In genomic region chr16:79372504-79373184, GRCh38 we compare ENCODE assay signal across 10 cellular contexts.
DNase-seq lines count a peak whose midpoint lies in the region; ATAC-seq and TF ChIP-seq lines count a peak whose summit lies in the region.
"Had no signal": no experiment of that assay in that cellular context is flagged by ENCODE, and none has a peak within 500 bp of the region (broad histone marks: within the 10 kb centered on the region; RNA-seq: fewer than 3 reads in every experiment).

No MANE protein-coding gene starts in this region.

- no peaks in the 10 kb centered on the region for H3K4me1 ChIP-seq in foreskin keratinocyte

- peaks cover 7% of the 10 kb centered on the region for H3K36me3 Mint-ChIP-seq in activated CD4-positive, alpha-beta T cell treated with anti-CD3 and anti-CD28 coated beads, Interleukin-2, amount 10 ng/mL, durations not matched to agents 7 days and 5 days (ENCODE audit: low read depth)

- peaks cover 16% of the 10 kb centered on the region for H3K4me1 Mint-ChIP-seq in activated CD4-positive, alpha-beta T cell treated with anti-CD3 and anti-CD28 coated beads, Interleukin-2, amount 10 ng/mL, durations not matched to agents 7 days and 5 days

- no peak for TF ChIP-seq CTCF in foreskin keratinocyte (conservative IDR thresholded peaks at IDR 0.05)

- peaks cover 3% of the 10 kb centered on the region for H3K27me3 Mint-ChIP-seq in activated CD4-positive, alpha-beta T cell treated with anti-CD3 and anti-CD28 coated beads, Interleukin-2, amount 10 ng/mL, durations not matched to agents 7 days and 5 days

- DNase-seq in activated CD4-positive, alpha-beta T cell treated with anti-CD3 and anti-CD28 coated beads for 4 hours, result peak; percentile 17 to 30
- no peak for DNase-seq in activated CD4-positive, alpha-beta T cell treated with anti-CD3 and anti-CD28 coated beads, Interleukin-2, amount 10 ng/mL, durations not matched to agents 7 days and 5 days
- peak; percentile 16 for DNase-seq in T1000 (lab: John Stamatoyannopoulos, UW)
- DNase-seq in foreskin keratinocyte, result no peak
- DNase-seq in stimulated activated CD8-positive, alpha-beta memory T cell treated with anti-CD3 and anti-CD28 coated beads, Interleukin-12 subunit alpha, Interleukin-12 subunit beta, amount 100 ng/mL, for 4 hours (ENCODE audit: low read depth), result peak; percentile 19
- DNase-seq in NCI-H1694 treated with DMSO at 0.1 percent for 48 hours (lab: John Stamatoyannopoulos, UW), result no peak
- DNase-seq: erythroblast, IMR-90 had no signal

- no peak overlapping the region for H3K27ac ChIP-seq in foreskin keratinocyte

- no peak overlapping the region for H3K4me3 Mint-ChIP-seq in activated CD4-positive, alpha-beta T cell treated with anti-CD3 and anti-CD28 coated beads, Interleukin-2, amount 10 ng/mL, durations not matched to agents 7 days and 5 days

- H3K27ac Mint-ChIP-seq in activated CD4-positive, alpha-beta T cell treated with anti-CD3 and anti-CD28 coated beads, Interleukin-2, amount 10 ng/mL, durations not matched to agents 7 days and 5 days, result no peak overlapping the region

- ATAC-seq in foreskin keratinocyte (peak; percentile 26), GM21576 (IDR thresholded peaks at IDR 0.05; ENCODE audit: unreplicated experiment) (no peak), GM21619 (IDR thresholded peaks at IDR 0.05; ENCODE audit: unreplicated experiment) (no peak)

- CTCF ChIA-PET in activated CD4-positive, alpha-beta T cell treated with anti-CD3 and anti-CD28 coated beads, Interleukin-2, amount 10 ng/mL, durations not matched to agents 7 days and 5 days (lab: Charles Lee), result interaction anchor here (1.2 kb wide), 1 partner anchor 117 kb away, joined by 3 read pairs; no protein-coding TSS in a partner anchor

- H3K27me3 ChIP-seq in foreskin keratinocyte, result no peaks in the 10 kb centered on the region

- POLR2A ChIA-PET in activated CD4-positive, alpha-beta T cell treated with anti-CD3 and anti-CD28 coated beads, Interleukin-2, amount 10 ng/mL, durations not matched to agents 7 days and 5 days (lab: Charles Lee), result no interaction called here

- peaks cover 33% of the 10 kb centered on the region for H3K9me3 Mint-ChIP-seq in activated CD4-positive, alpha-beta T cell treated with anti-CD3 and anti-CD28 coated beads, Interleukin-2, amount 10 ng/mL, durations not matched to agents 7 days and 5 days

Comparison
In these comparisons a context has a peak if more than half of its experiments do, and no peak if none do; other contexts are left out.
1. DNase-seq: peak in activated CD4-positive, alpha-beta T cell treated with anti-CD3 and anti-CD28 coated beads for 4 hours (2 of 2), T1000 (single experiment) and stimulated activated CD8-positive, alpha-beta memory T cell treated with anti-CD3 and anti-CD28 coated beads, Interleukin-12 subunit alpha, Interleukin-12 subunit beta, amount 100 ng/mL, for 4 hours (single experiment); none in activated CD4-positive, alpha-beta T cell treated with anti-CD3 and anti-CD28 coated beads, Interleukin-2, amount 10 ng/mL, durations not matched to agents 7 days and 5 days (single experiment), foreskin keratinocyte (0 of 2) and NCI-H1694 treated with DMSO at 0.1 percent for 48 hours (single experiment).